In the genomic region with DNA sequence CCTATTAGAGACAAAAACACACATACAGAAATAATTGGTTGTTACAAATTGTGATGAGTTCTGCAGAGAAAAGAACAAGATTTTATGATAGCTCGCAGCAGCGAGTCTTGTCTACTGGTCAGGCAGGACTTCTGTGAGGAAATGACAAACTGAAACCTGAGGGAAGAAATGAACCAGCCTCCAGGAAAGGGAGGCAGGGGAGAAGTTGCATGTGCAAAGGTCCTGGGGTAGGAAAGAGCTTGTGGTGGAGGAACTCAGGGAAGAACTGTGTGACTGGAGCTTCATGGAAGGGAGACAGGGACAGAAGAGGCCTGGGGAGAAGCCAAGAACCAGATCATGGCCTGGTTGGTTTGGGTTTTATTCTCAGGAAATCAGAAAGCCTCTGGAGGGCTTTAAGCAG, we compare ENCODE assay signal across 12 cellular contexts. TPM values are rescaled to one million over a fixed set of nuclear protein-coding genes. Genes with fewer than 3 reads are reported as not detected.
A peak's percentile ranks its signal among the peaks of the same experiment; 100 is the strongest.
DNase-seq lines count a peak whose midpoint lies in the region; ATAC-seq and TF ChIP-seq lines count a peak whose summit lies in the region.
"Had no signal": no experiment of that assay in that cellular context is flagged by ENCODE, and none has a peak within 500 bp of the region (broad histone marks: within the 10 kb centered on the region; RNA-seq: fewer than 3 reads in every experiment).

No MANE protein-coding gene starts in this region.

- peak overlapping the region; percentile 96 for H3K4me3 Mint-ChIP-seq in activated CD4-positive, alpha-beta memory T cell treated with anti-CD3 and anti-CD28 coated beads for 36 hours
- peak overlapping the region in 4 of 5 donors; percentile 14 to 60 (median 40) for H3K4me3 Mint-ChIP-seq in immature natural killer cell

- H3K9me3 Mint-ChIP-seq in activated CD4-positive, alpha-beta memory T cell treated with anti-CD3 and anti-CD28 coated beads for 36 hours = no peaks in the 10 kb centered on the region
- H3K9me3 Mint-ChIP-seq in immature natural killer cell = no peaks in the 10 kb centered on the region

- peaks cover 26% of the 10 kb centered on the region for H3K79me2 ChIP-seq in DOHH2 (ENCODE audit: control insufficient read depth, low read length)

- H3K9me2 ChIP-seq in DOHH2 (replicated peaks; ENCODE audit: control insufficient read depth, low read length) = no peaks in the 10 kb centered on the region

- H3K4me2 ChIP-seq in DOHH2 (ENCODE audit: low read length) = peak overlapping the region; percentile 75

- WGBS in upper lobe of left lung, 2 donors = 95 to 96% methylated on average over 2 of the region's 2 CpGs

- no peak for TF ChIP-seq EP300 in upper lobe of left lung (IDR thresholded peaks at IDR 0.05)

- CTCF ChIA-PET in activated CD4-positive, alpha-beta memory T cell treated with anti-CD3 and anti-CD28 coated beads for 36 hours (lab: Charles Lee) = interaction anchor here (1.0 to 1.8 kb wide), 4 partner anchors 18 to 375 kb away, joined by 3 to 5 read pairs (median 4); no protein-coding TSS in a partner anchor

- H3K27me3 ChIP-seq in DOHH2 (ENCODE audit: control insufficient read depth, low read length) = no peaks in the 10 kb centered on the region
- no peaks in the 10 kb centered on the region for H3K27me3 ChIP-seq in upper lobe of left lung

- peaks cover 20% of the 10 kb centered on the region for H3K36me3 Mint-ChIP-seq in activated CD4-positive, alpha-beta memory T cell treated with anti-CD3 and anti-CD28 coated beads for 36 hours
- H3K36me3 Mint-ChIP-seq in immature natural killer cell = peaks cover 2 to 14% (median 4%) of the 10 kb centered on the region in 3 donors

- H3K4me3 ChIP-seq in DOHH2 (ENCODE audit: low read length) (peak overlapping the region; percentile 97), upper lobe of left lung (peak overlapping the region in 1 of 4 donors; percentile 100)

- H3K27ac ChIP-seq in 22Rv1 = peak overlapping the region; percentile 90
- H3K27ac ChIP-seq in DOHH2 (ENCODE audit: low read depth, low read length) = no peak overlapping the region
- no peak overlapping the region for H3K27ac ChIP-seq in upper lobe of left lung

- no peak for ATAC-seq in upper lobe of left lung (ENCODE audit: low FRiP score in 2 of 2)
- no peak for ATAC-seq in left ventricle myocardium superior

- H3K4me1 ChIP-seq in DOHH2 (ENCODE audit: control insufficient read depth, low read length) (peaks cover 24% of the 10 kb centered on the region), upper lobe of left lung (peaks cover 11 to 20% (median 17%) of the 10 kb centered on the region in 4 donors)

- no peak overlapping the region for H3K27ac Mint-ChIP-seq in activated CD4-positive, alpha-beta memory T cell treated with anti-CD3 and anti-CD28 coated beads for 36 hours
- H3K27ac Mint-ChIP-seq in immature natural killer cell = peak overlapping the region in 4 of 6 donors; percentile 17 to 53 (median 30)

- no peak for TF ChIP-seq POLR2A in upper lobe of left lung (IDR thresholded peaks at IDR 0.05)

- no peaks in the 10 kb centered on the region for H3K27me3 Mint-ChIP-seq in activated CD4-positive, alpha-beta memory T cell treated with anti-CD3 and anti-CD28 coated beads for 36 hours
- H3K27me3 Mint-ChIP-seq in immature natural killer cell (ENCODE audit: low read depth in 3 of 3) = peaks cover 8 to 16% (median 16%) of the 10 kb centered on the region in 3 donors

- no peak for DNase-seq in activated CD4-positive, alpha-beta memory T cell treated with anti-CD3 and anti-CD28 coated beads for 36 hours
- DNase-seq in immature natural killer cell (no peak), NCI-H345 (lab: John Stamatoyannopoulos, UW) (no peak), upper lobe of left lung (no peak), COLO668 (lab: John Stamatoyannopoulos, UW; ENCODE audit: unreplicated experiment) (no peak), left ventricle myocardium superior (no peak)
- DNase-seq: activated gamma-delta T cell, MV-4-11, NCI-H226, spleen had no signal

- H3F3A ChIP-seq in DOHH2 (ENCODE audit: control insufficient read depth, insufficient read depth) = peaks cover 7% of the 10 kb centered on the region; the same call in 1 of the 2 replicates

- H3K36me3 ChIP-seq in DOHH2 (ENCODE audit: control insufficient read depth, low read length) (peaks cover 48% of the 10 kb centered on the region), upper lobe of left lung (peaks cover 0 to 48% (median 24%) of the 10 kb centered on the region in 4 donors)

- TF ChIP-seq CTCF in 22Rv1 (IDR thresholded peaks at IDR 0.05) (no peak), DOHH2 (IDR thresholded peaks at IDR 0.05; ENCODE audit: low read depth, low read length, poor library complexity, severe bottlenecking) (no peak), upper lobe of left lung (IDR thresholded peaks at IDR 0.05) (no peak)

- no peaks in the 10 kb centered on the region for H4K20me1 ChIP-seq in DOHH2 (ENCODE audit: control insufficient read depth, insufficient read depth, low read depth, low read length)

- H3K9me3 ChIP-seq in DOHH2 (ENCODE audit: control insufficient read depth, insufficient read depth, low read length) = no peaks in the 10 kb centered on the region
- no peaks in the 10 kb centered on the region for H3K9me3 ChIP-seq in upper lobe of left lung
- H3K9me3 ChIP-seq: spleen had no signal

- POLR2A ChIA-PET in activated CD4-positive, alpha-beta memory T cell treated with anti-CD3 and anti-CD28 coated beads for 36 hours (lab: Charles Lee) = interaction anchor here (1.0 kb wide), 1 partner anchor 32 kb away, joined by 3 read pairs; the partner anchor contains the start of gene TMEM151A

- intact Hi-C loops in activated CD4-positive, alpha-beta memory T cell treated with anti-CD3 and anti-CD28 coated beads for 36 hours (cut with micrococcal nuclease) = no loop called here
- intact Hi-C loops in left ventricle myocardium superior (cut with micrococcal nuclease) = no loop called here

- H3K4me1 Mint-ChIP-seq in activated CD4-positive, alpha-beta memory T cell treated with anti-CD3 and anti-CD28 coated beads for 36 hours (ENCODE audit: low read depth) = peaks cover 31% of the 10 kb centered on the region
- peaks cover 15 to 26% of the 10 kb centered on the region in 2 donors for H3K4me1 Mint-ChIP-seq in immature natural killer cell

RNA-seq across cellular contexts. Expression of gene KLC2, which starts 1.7 kb away (rescaled TPM):
- total RNA-seq in activated CD4-positive, alpha-beta memory T cell treated with anti-CD3 and anti-CD28 coated beads for 36 hours = 10 to 100 TPM; 40.5 to 44.8 TPM
- polyA plus RNA-seq in immature natural killer cell = 1 to 10 TPM; 1.6 to 7.1 (median 3.9) TPM
- total RNA-seq in upper lobe of left lung (10 to 100 TPM; 24.1 to 41.0 (median 34.4) TPM), left ventricle myocardium superior (34.9 TPM)

RNA-seq across cellular contexts. Expression of gene RAB1B, which starts 9.2 kb away (rescaled TPM):
- total RNA-seq in activated CD4-positive, alpha-beta memory T cell treated with anti-CD3 and anti-CD28 coated beads for 36 hours = 100 to 1,000 TPM; 118 to 124 TPM
- polyA plus RNA-seq in immature natural killer cell = 10 to 100 TPM; 22.9 to 33.2 (median 25.8) TPM
- total RNA-seq in upper lobe of left lung (100 to 1,000 TPM in 5 of 6 donors, 10 to 100 TPM in 1; 34.6 to 173 (median 122) TPM), left ventricle myocardium superior (123 TPM)

RNA-seq across cellular contexts. Expression of gene CNIH2, which starts 18.8 kb away (rescaled TPM):
- 1 to 10 TPM in 1 of 2 experiments, under 1 TPM in 1; 0.39 to 1.5 TPM for total RNA-seq in activated CD4-positive, alpha-beta memory T cell treated with anti-CD3 and anti-CD28 coated beads for 36 hours
- not detected for polyA plus RNA-seq in immature natural killer cell
- total RNA-seq in upper lobe of left lung = 1 to 10 TPM in 4 of 6 donors, not detected in 2; 1.4 to 2.0 (median 1.6) TPM
- total RNA-seq in left ventricle myocardium superior = not detected

RNA-seq across cellular contexts. Expression of gene YIF1A, which starts 29.7 kb away (rescaled TPM):
- total RNA-seq in activated CD4-positive, alpha-beta memory T cell treated with anti-CD3 and anti-CD28 coated beads for 36 hours = 10 to 100 TPM; 63.1 to 65.8 TPM
- 10 to 100 TPM; 55.7 to 85.2 (median 62.1) TPM for polyA plus RNA-seq in immature natural killer cell
- total RNA-seq in upper lobe of left lung (100 to 1,000 TPM in 1 of 6 donors, 10 to 100 TPM in 5; 25.1 to 107 (median 68.2) TPM), left ventricle myocardium superior (41.1 TPM)

RNA-seq across cellular contexts. Expression of gene TMEM151A, which starts 32.5 kb away (rescaled TPM):
- not detected for total RNA-seq in activated CD4-positive, alpha-beta memory T cell treated with anti-CD3 and anti-CD28 coated beads for 36 hours
- polyA plus RNA-seq in immature natural killer cell = not detected
- total RNA-seq in upper lobe of left lung (1 to 10 TPM in 1 of 6 donors, under 1 TPM in 1, not detected in 4; 0.29 to 1.9 TPM), left ventricle myocardium superior (0.25 TPM)
